ENCODE assay signal across 10 cellular contexts in genomic region chr4:78656968-78657445, GRCh38.
DNase-seq lines count a peak whose midpoint lies in the region; ATAC-seq and TF ChIP-seq lines count a peak whose summit lies in the region.
"Had no signal": no experiment of that assay in that cellular context is flagged by ENCODE, and none has a peak within 500 bp of the region (broad histone marks: within the 10 kb centered on the region; RNA-seq: fewer than 3 reads in every experiment).

No MANE protein-coding gene starts in this region.

- H4K20me1 ChIP-seq in BLaER1 (no peaks in the 10 kb centered on the region), GM23338 (replicated peaks; ENCODE audit: insufficient read depth) (no peaks in the 10 kb centered on the region)

- peak overlapping the region; percentile 71 for H3K27ac ChIP-seq in BLaER1
- H3K27ac ChIP-seq in GM23338 (ENCODE audit: low read depth) = no peak overlapping the region
- no peak overlapping the region for H3K27ac ChIP-seq in brain microvascular endothelial cell

- no peak for TF ChIP-seq CTCF in GM23338 (conservative IDR thresholded peaks at IDR 0.05; ENCODE audit: low read depth in 2 of 2)
- TF ChIP-seq CTCF in brain microvascular endothelial cell (IDR thresholded peaks at IDR 0.05; ENCODE audit: low read depth, low read length, missing control alignments) = no peak

- H3K4me1 ChIP-seq in BLaER1 (peaks cover 80% of the 10 kb centered on the region), GM23338 (ENCODE audit: insufficient read depth) (0 out of 2 replicates have a peak, but pooled peaks cover 3% of the 10 kb centered on the region)

- peak overlapping the region; percentile 80 for H3K4me2 ChIP-seq in BLaER1
- no peak overlapping the region for H3K4me2 ChIP-seq in GM23338

- no peaks in the 10 kb centered on the region for H3K9me3 ChIP-seq in BLaER1
- H3K9me3 ChIP-seq: pancreas had no signal

- H3K9ac ChIP-seq in BLaER1 = peak overlapping the region; percentile 65

- H3K4me3 Mint-ChIP-seq in GM23338 = no peak overlapping the region
- H3K4me3 Mint-ChIP-seq in immature natural killer cell = peak overlapping the region in 4 of 5 donors; percentile 4 to 55 (median 41)

- peak overlapping the region; percentile 54; the same call in 1 of the 2 replicates for H2AFZ ChIP-seq in GM23338

- ATAC-seq in GM23338 = no peak
- ATAC-seq in HG03108 (IDR thresholded peaks at IDR 0.05; ENCODE audit: unreplicated experiment) = no peak

- H3K79me2 ChIP-seq in GM23338 (replicated peaks; ENCODE audit: insufficient read depth) = no peaks in the 10 kb centered on the region

- in situ Hi-C loops in brain microvascular endothelial cell (cut with HindIII; ENCODE audit: low pct_ligation_motif_present, low sequenced_read_pairs) = no loop called here

- no peaks in the 10 kb centered on the region for H3K9me2 ChIP-seq in GM23338 (ENCODE audit: insufficient read depth)

- H3K27ac Mint-ChIP-seq in GM23338 = no peak overlapping the region
- H3K27ac Mint-ChIP-seq in immature natural killer cell = peak overlapping the region in 1 of 6 donors; percentile 1

- no peaks in the 10 kb centered on the region for H3K36me3 Mint-ChIP-seq in GM23338 (ENCODE audit: low read depth)
- no peaks in the 10 kb centered on the region for H3K36me3 Mint-ChIP-seq in immature natural killer cell

- H3K9me3 Mint-ChIP-seq in GM23338 = no peaks in the 10 kb centered on the region
- no peaks in the 10 kb centered on the region for H3K9me3 Mint-ChIP-seq in immature natural killer cell

- no peaks in the 10 kb centered on the region for H3F3A ChIP-seq in GM23338 (replicated peaks; ENCODE audit: low read depth)

- no peaks in the 10 kb centered on the region for H3K27me3 ChIP-seq in BLaER1
- no peaks in the 10 kb centered on the region for H3K27me3 ChIP-seq in GM23338 (ENCODE audit: insufficient read depth)
- no peaks in the 10 kb centered on the region for H3K27me3 ChIP-seq in brain microvascular endothelial cell (replicated peaks)
- H3K27me3 ChIP-seq: pancreas had no signal

- no peak for DNase-seq in GM23338 (ENCODE audit: low spot score)
- DNase-seq in SKM-1 (lab: John Stamatoyannopoulos, UW; ENCODE audit: unreplicated experiment) = peak; percentile 96
- DNase-seq in immature natural killer cell = no peak
- no peak for DNase-seq in NCI-H1436 (lab: John Stamatoyannopoulos, UW)
- no peak for DNase-seq in NCI-H1105 treated with DMSO at 0.1 percent for 48 hours (lab: John Stamatoyannopoulos, UW)
- DNase-seq in brain microvascular endothelial cell = no peak
- DNase-seq: NCI-H345, pancreas had no signal

- H3K4me3 ChIP-seq in BLaER1 (peak overlapping the region; percentile 41; the same call in 1 of the 2 replicates), GM23338 (no peak overlapping the region), brain microvascular endothelial cell (ENCODE audit: low read depth, low read length) (no peak overlapping the region)
- H3K4me3 ChIP-seq: pancreas had no signal

- H3K36me3 ChIP-seq in BLaER1 (no peaks in the 10 kb centered on the region), GM23338 (ENCODE audit: insufficient read depth) (no peaks in the 10 kb centered on the region), brain microvascular endothelial cell (replicated peaks) (no peaks in the 10 kb centered on the region)
- H3K36me3 ChIP-seq: pancreas had no signal

- H3K4me1 Mint-ChIP-seq in GM23338 (peaks cover 6% of the 10 kb centered on the region), immature natural killer cell (peaks cover 16 to 24% of the 10 kb centered on the region in 2 donors)

- H3K27me3 Mint-ChIP-seq in GM23338 (ENCODE audit: insufficient read depth, low read depth, poor library complexity) = no peaks in the 10 kb centered on the region
- H3K27me3 Mint-ChIP-seq in immature natural killer cell (ENCODE audit: low read depth in 3 of 3) = peaks cover 2 to 4% (median 2%) of the 10 kb centered on the region in 3 donors

TF ChIP-seq in GM23338, 12 proteins besides CTCF, POLR2A, EP300 and RAD21 (continues in another document):
- TF ChIP-seq EZH2phosphoT487 (IDR thresholded peaks at IDR 0.05; ENCODE audit: unreplicated experiment) = no peak
- no peak for TF ChIP-seq REST (IDR thresholded peaks at IDR 0.05; ENCODE audit: unreplicated experiment)
- no peak for TF ChIP-seq STAT1 (IDR thresholded peaks at IDR 0.05; ENCODE audit: unreplicated experiment)
- no peak for TF ChIP-seq ZNF114 (CRISPR knock-in tag; IDR thresholded peaks at IDR 0.05)
- no peak for TF ChIP-seq CREB1 (CRISPR knock-in tag; IDR thresholded peaks at IDR 0.05; ENCODE audit: low read depth)
- no peak for TF ChIP-seq ETS1 (IDR thresholded peaks at IDR 0.05)
- TF ChIP-seq NANOG (IDR thresholded peaks at IDR 0.05; ENCODE audit: borderline replicate concordance) = no peak
- TF ChIP-seq EZH2 (IDR thresholded peaks at IDR 0.05; ENCODE audit: low read depth, unreplicated experiment) = no peak
- TF ChIP-seq POLR2AphosphoS5 (IDR thresholded peaks at IDR 0.05; ENCODE audit: low read depth) = no peak
